Comparison of ENCODE assay signal across 12 cellular contexts in the genomic region with DNA sequence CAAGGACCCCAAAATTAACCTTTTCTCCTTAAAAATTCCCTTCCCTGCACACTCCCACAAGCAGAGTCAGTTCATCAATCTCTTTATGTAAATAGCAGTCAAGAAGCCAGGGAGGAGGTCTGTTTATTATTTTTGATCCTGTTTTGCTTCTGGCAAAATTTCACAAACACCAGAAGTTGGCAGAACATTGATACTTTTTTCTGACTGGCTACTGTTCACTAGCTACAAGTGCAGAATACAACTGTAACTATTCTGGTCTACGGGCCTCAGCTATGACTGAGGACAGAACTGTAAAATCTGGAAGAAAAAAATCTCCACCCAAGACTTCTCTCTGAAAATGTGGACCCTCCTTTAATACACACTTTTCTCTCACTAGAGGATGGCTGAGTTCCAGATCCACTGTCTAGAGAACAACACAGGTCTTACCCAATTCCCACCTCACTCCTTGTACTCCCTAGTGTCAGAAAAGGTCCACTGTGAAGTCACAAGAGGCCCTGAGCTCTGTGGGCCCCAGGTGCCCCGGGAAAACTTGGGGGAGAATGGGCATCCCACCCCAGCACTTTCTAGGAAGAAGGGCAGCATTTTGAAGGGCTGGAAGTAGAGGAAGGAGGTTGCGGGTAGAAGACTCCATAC. TPM values are rescaled to one million over a fixed set of nuclear protein-coding genes. Genes with fewer than 3 reads are reported as not detected.
DNase-seq lines count a peak whose midpoint lies in the region; ATAC-seq, FAIRE-seq and TF ChIP-seq lines count a peak whose summit lies in the region.
"Had no signal": no experiment of that assay in that cellular context is flagged by ENCODE, and none has a peak within 500 bp of the region (broad histone marks: within the 10 kb centered on the region; RNA-seq: fewer than 3 reads in every experiment).

No MANE protein-coding gene starts in this region.

- H3K4me3 ChIP-seq in colonic mucosa = no peak overlapping the region
- no peak overlapping the region for H3K4me3 ChIP-seq in kidney (ENCODE audit: low read length in 2 of 2)
- no peak overlapping the region for H3K4me3 ChIP-seq in smooth muscle cell
- H3K4me3 ChIP-seq: psoas muscle had no signal

- 62% methylated on average over 3 of the region's 3 CpGs for WGBS in smooth muscle cell (ENCODE audit: low lambda C conversion rate)

- H3K27ac Mint-ChIP-seq in HFFc6 = peak overlapping the region; percentile 76
- H3K27ac Mint-ChIP-seq: type B pancreatic cell had no signal

- peaks cover 87% of the 10 kb centered on the region for H3K36me3 Mint-ChIP-seq in HFFc6 (ENCODE audit: low read depth)

- H3K36me3 ChIP-seq in colonic mucosa = no peaks in the 10 kb centered on the region
- H3K36me3 ChIP-seq in kidney (ENCODE audit: control insufficient read depth in 1 of 2, insufficient read depth in 2 of 2, low read length in 2 of 2) = peaks cover 0 to under 1% of the 10 kb centered on the region in 2 donors
- H3K36me3 ChIP-seq in smooth muscle cell (ENCODE audit: low read depth) = no peaks in the 10 kb centered on the region

- peak overlapping the region; percentile 56 for H3K4me2 ChIP-seq in smooth muscle cell

- H3K4me3 Mint-ChIP-seq in HFFc6 = peak overlapping the region; percentile 35; the same call in 1 of the 2 replicates
- H3K4me3 Mint-ChIP-seq: type B pancreatic cell had no signal

- peaks cover 4% of the 10 kb centered on the region for H3F3A ChIP-seq in smooth muscle cell (ENCODE audit: low read depth)

- FAIRE-seq in kidney (lab: Jason Lieb, UNC) = no peak
- FAIRE-seq: RCC 7860 had no signal

- 0 out of 2 replicates have a peak, but pooled peaks cover 9% of the 10 kb centered on the region for H3K9me3 Mint-ChIP-seq in HFFc6

- H3K27me3 ChIP-seq in colonic mucosa (no peaks in the 10 kb centered on the region), smooth muscle cell (ENCODE audit: low read depth) (no peaks in the 10 kb centered on the region)

- no peaks in the 10 kb centered on the region for H4K20me1 ChIP-seq in smooth muscle cell (ENCODE audit: low read depth)

- H3K27ac ChIP-seq in colonic mucosa = peak overlapping the region; percentile 58
- peak overlapping the region; percentile 33 to 55 for H3K27ac ChIP-seq in kidney (ENCODE audit: low read depth in 2 of 2, low read length in 2 of 2)
- peak overlapping the region; percentile 68 for H3K27ac ChIP-seq in smooth muscle cell (ENCODE audit: low read depth)
- H3K27ac ChIP-seq: psoas muscle had no signal

- no peak overlapping the region for H2AFZ ChIP-seq in smooth muscle cell (ENCODE audit: low read depth)

- DNase-seq in HFFc6 (no peak), colonic mucosa (no peak), kidney (no peak), smooth muscle cell (lab: John Stamatoyannopoulos, UW; ENCODE audit: unreplicated experiment) (no peak), omental fat pad (ENCODE audit: low spot score) (no peak)
- DNase-seq in effector CD8-positive, alpha-beta T cell (lab: John Stamatoyannopoulos, UW) = no peak
- DNase-seq: amniotic stem cell, psoas muscle had no signal

- H3K4me1 Mint-ChIP-seq in HFFc6 (ENCODE audit: low read depth) = peaks cover 88% of the 10 kb centered on the region

- H3K4me1 ChIP-seq in colonic mucosa (peaks cover 3% of the 10 kb centered on the region), kidney (ENCODE audit: control insufficient read depth in 1 of 2, insufficient read depth in 1 of 2, low read depth in 1 of 2, low read length in 2 of 2) (peaks cover 8 to 34% of the 10 kb centered on the region in 2 donors), smooth muscle cell (ENCODE audit: low read depth) (peaks cover 8% of the 10 kb centered on the region)

- H3K79me2 ChIP-seq in smooth muscle cell (ENCODE audit: low read depth) = peaks cover 87% of the 10 kb centered on the region

- intact Hi-C loops in colonic mucosa (cut with DNase I) (no loop called here), kidney (cut with DNase I) (no loop called here)

- no peaks in the 10 kb centered on the region for H3K9me3 ChIP-seq in colonic mucosa
- no peaks in the 10 kb centered on the region for H3K9me3 ChIP-seq in kidney (ENCODE audit: control insufficient read depth in 1 of 2, low read length in 2 of 2)
- H3K9me3 ChIP-seq in smooth muscle cell (replicated peaks; ENCODE audit: low read depth) = no peaks in the 10 kb centered on the region
- H3K9me3 ChIP-seq: psoas muscle had no signal

- no peak overlapping the region for H3K9ac ChIP-seq in colonic mucosa (ENCODE audit: low read depth in 2 of 2, low read length in 2 of 2)
- no peak overlapping the region for H3K9ac ChIP-seq in kidney (ENCODE audit: low read length in 2 of 2)
- H3K9ac ChIP-seq in smooth muscle cell (ENCODE audit: low read depth) = no peak overlapping the region

- ATAC-seq in HG03521 (IDR thresholded peaks at IDR 0.05; ENCODE audit: unreplicated experiment) (no peak), GM19452 (IDR thresholded peaks at IDR 0.05; ENCODE audit: unreplicated experiment) (no peak), omental fat pad (ENCODE audit: low FRiP score) (no peak)

- TF ChIP-seq CTCF in HFFc6 (IDR thresholded peaks at IDR 0.05) (no peak), colonic mucosa (IDR thresholded peaks at IDR 0.05) (no peak), kidney (IDR thresholded peaks at IDR 0.05; ENCODE audit: borderline replicate concordance, extremely low read depth, insufficient read depth) (no peak), smooth muscle cell (IDR thresholded peaks at IDR 0.05; ENCODE audit: borderline replicate concordance, insufficient read depth, poor library complexity, severe bottlenecking) (no peak), omental fat pad (IDR thresholded peaks at IDR 0.05) (no peak)

- H3K27me3 Mint-ChIP-seq in HFFc6 (ENCODE audit: insufficient read depth) = peaks cover 1% of the 10 kb centered on the region

RNA-seq across cellular contexts. Expression of a gene that starts 14.5 kb away (rescaled TPM):
- 10 to 100 TPM; 27.9 to 38.3 (median 34.5) TPM for total RNA-seq in HFFc6 (2021; fragmentation: NEBNext Ultra II Directional; extraction: Animal tissue kit (Norgen Biotek cat#: 25700))
- total RNA-seq in colonic mucosa = 10 to 100 TPM; 21.3 to 30.2 TPM
- 37.2 TPM for total RNA-seq in kidney
- polyA plus RNA-seq in kidney (ENCODE audit: insufficient read depth, low read depth, low replicate concordance) = 5.1 TPM
- total RNA-seq in smooth muscle cell = 18.8 and 19.0 TPM in 2 replicates
- polyA plus RNA-seq in smooth muscle cell = 12.4 and 15.2 TPM in 2 replicates
- 10 to 100 TPM; 31.1 to 63.4 (median 38.9) TPM for total RNA-seq in omental fat pad
